9 cellular contexts compared by ENCODE assay signal in genomic region chr1:226633541-226634155, GRCh38.
DNase-seq lines count a peak whose midpoint lies in the region; ATAC-seq and TF ChIP-seq lines count a peak whose summit lies in the region.
"Had no signal": no experiment of that assay in that cellular context is flagged by ENCODE, and none has a peak within 500 bp of the region (broad histone marks: within the 10 kb centered on the region; RNA-seq: fewer than 3 reads in every experiment).

No MANE protein-coding gene starts in this region.

- H3K27ac ChIP-seq in coronary artery (peak overlapping the region; percentile 13 to 34), stomach (peak overlapping the region in 4 of 5 donors; percentile 62 to 85 (median 68))

- WGBS in stomach, 5 donors = 35 to 52% (median 45%) methylated on average over 5 to 6 of the region's 6 CpGs

- peaks cover 2 to 47% (median 37%) of the 10 kb centered on the region in 4 donors for H3K36me3 ChIP-seq in stomach

- no peak for TF ChIP-seq POLR2A in stomach (IDR thresholded peaks at IDR 0.05)

- no peaks in the 10 kb centered on the region for H3K9me3 ChIP-seq in stomach

- TF ChIP-seq CTCF in coronary artery (IDR thresholded peaks at IDR 0.05) = no peak
- TF ChIP-seq CTCF in stomach (IDR thresholded peaks at IDR 0.05) = no peak

- H3K4me1 ChIP-seq in stomach = peaks cover 30 to 73% (median 43%) of the 10 kb centered on the region in 4 donors

- DNase-seq in NCI-H2081 (lab: John Stamatoyannopoulos, UW) (peak; percentile 13 to 25), NCI-H2081 treated with DMSO at 0.1 percent for 48 hours (lab: John Stamatoyannopoulos, UW) (no peak), coronary artery (ENCODE audit: low spot score) (no peak), stomach (no peak), A172 (ENCODE audit: low spot score) (no peak)
- no peak for DNase-seq in stimulated activated CD4-positive, alpha-beta T cell treated with anti-CD3 and anti-CD28 coated beads, Interleukin-4, amount 100 ng/mL, for 4 hours
- DNase-seq: NCI-H187 treated with DMSO at 0.1 percent for 48 hours had no signal

- no peaks in the 10 kb centered on the region for H3K27me3 ChIP-seq in stomach

- intact Hi-C loops in stomach (cut with DNase I; ENCODE audit: low total_unique reads) = loop anchor here (5.0 kb wide), 1 partner anchor 194 kb away; no protein-coding TSS in a partner anchor

- TF ChIP-seq EP300 in stomach (IDR thresholded peaks at IDR 0.05) = no peak

- H3K4me3 ChIP-seq in coronary artery (no peak overlapping the region), stomach (no peak overlapping the region)

- ATAC-seq in HG03159 (IDR thresholded peaks at IDR 0.05; ENCODE audit: unreplicated experiment) (peak; percentile 31), HG03571 (IDR thresholded peaks at IDR 0.05; ENCODE audit: unreplicated experiment) (no peak)

Comparison
In these comparisons a context has a peak if more than half of its experiments do, and no peak if none do; other contexts are left out.
1. DNase-seq: peak in NCI-H2081 (2 of 2); none in NCI-H2081 treated with DMSO at 0.1 percent for 48 hours (single experiment), coronary artery (single experiment), stomach (single experiment), A172 (single experiment) and stimulated activated CD4-positive, alpha-beta T cell treated with anti-CD3 and anti-CD28 coated beads, Interleukin-4, amount 100 ng/mL, for 4 hours (0 of 2).